Comparison of ENCODE assay signal across 17 cellular contexts in genomic region chr1:42983253-42983652, GRCh38. TPM values are rescaled to one million over a fixed set of nuclear protein-coding genes. Genes with fewer than 3 reads are reported as not detected.
A peak's percentile ranks its signal among the peaks of the same experiment; 100 is the strongest.
DNase-seq lines count a peak whose midpoint lies in the region; ATAC-seq and TF ChIP-seq lines count a peak whose summit lies in the region.
"Had no signal": no experiment of that assay in that cellular context is flagged by ENCODE, and none has a peak within 500 bp of the region (broad histone marks: within the 10 kb centered on the region; RNA-seq: fewer than 3 reads in every experiment).

No MANE protein-coding gene starts in this region.

- peaks cover 12% of the 10 kb centered on the region for H3K27me3 Mint-ChIP-seq in CD4-positive, CD25-positive, alpha-beta regulatory T cell
- no peaks in the 10 kb centered on the region for H3K27me3 Mint-ChIP-seq in effector memory CD8-positive, alpha-beta T cell
- H3K27me3 Mint-ChIP-seq in activated CD8-positive, alpha-beta memory T cell treated with anti-CD3 and anti-CD28 coated beads, Interleukin-2, amount 10 ng/mL, durations not matched to agents 7 days and 5 days: no peaks in the 10 kb centered on the region

- peak overlapping the region in 2 of 3 donors; percentile 15 to 82 for H3K27ac Mint-ChIP-seq in CD4-positive, CD25-positive, alpha-beta regulatory T cell
- peak overlapping the region; percentile 62 to 68 for H3K27ac Mint-ChIP-seq in effector memory CD8-positive, alpha-beta T cell
- H3K27ac Mint-ChIP-seq in activated CD8-positive, alpha-beta memory T cell treated with anti-CD3 and anti-CD28 coated beads, Interleukin-2, amount 10 ng/mL, durations not matched to agents 7 days and 5 days: no peak overlapping the region
- H3K27ac Mint-ChIP-seq: CD8-positive, alpha-beta T cell; H9 had no signal

- H3K4me3 Mint-ChIP-seq in CD4-positive, CD25-positive, alpha-beta regulatory T cell: no peak overlapping the region
- H3K4me3 Mint-ChIP-seq in effector memory CD8-positive, alpha-beta T cell: no peak overlapping the region
- no peak overlapping the region for H3K4me3 Mint-ChIP-seq in activated CD8-positive, alpha-beta memory T cell treated with anti-CD3 and anti-CD28 coated beads, Interleukin-2, amount 10 ng/mL, durations not matched to agents 7 days and 5 days
- H3K4me3 Mint-ChIP-seq: CD14-positive monocyte; CD8-positive, alpha-beta T cell; H9 had no signal

- no peak for ATAC-seq in CD4-positive, CD25-positive, alpha-beta regulatory T cell (ENCODE audit: low read depth in 2 of 2)
- no peak for ATAC-seq in effector memory CD8-positive, alpha-beta T cell (replicated peaks)
- no peak for ATAC-seq in activated CD8-positive, alpha-beta memory T cell treated with anti-CD3 and anti-CD28 coated beads, Interleukin-2, amount 10 ng/mL, durations not matched to agents 7 days and 5 days
- no peak for ATAC-seq in HG03342 (IDR thresholded peaks at IDR 0.05; ENCODE audit: unreplicated experiment)
- ATAC-seq: CD8-positive, alpha-beta T cell; GM12878 had no signal

- DNase-seq in A673 (ENCODE audit: low spot score) (peak; percentile 47), retina (peak; percentile 27), DMS114 treated with DMSO at 0.1 percent for 48 hours (lab: John Stamatoyannopoulos, UW; ENCODE audit: unreplicated experiment) (no peak)
- DNase-seq in CD4-positive, CD25-positive, alpha-beta regulatory T cell: no peak
- DNase-seq in effector memory CD8-positive, alpha-beta T cell: no peak
- no peak for DNase-seq in activated CD8-positive, alpha-beta memory T cell treated with anti-CD3 and anti-CD28 coated beads, Interleukin-2, amount 10 ng/mL, durations not matched to agents 7 days and 5 days
- DNase-seq: ACHN; Calu3; CD8-positive, alpha-beta T cell; DMS53; DND-41; EL; H9 had no signal

- no peaks in the 10 kb centered on the region for H3K4me1 Mint-ChIP-seq in CD4-positive, CD25-positive, alpha-beta regulatory T cell
- H3K4me1 Mint-ChIP-seq in effector memory CD8-positive, alpha-beta T cell (ENCODE audit: low read depth in 2 of 2): no peaks in the 10 kb centered on the region
- no peaks in the 10 kb centered on the region for H3K4me1 Mint-ChIP-seq in activated CD8-positive, alpha-beta memory T cell treated with anti-CD3 and anti-CD28 coated beads, Interleukin-2, amount 10 ng/mL, durations not matched to agents 7 days and 5 days

- peaks cover 12% of the 10 kb centered on the region for H3K4me1 ChIP-seq in A673 (ENCODE audit: insufficient read depth, low read length, poor library complexity, severe bottlenecking)
- H3K4me1 ChIP-seq in CD4-positive, CD25-positive, alpha-beta regulatory T cell (ENCODE audit: control insufficient read depth, insufficient read depth, low read length, poor library complexity, severe bottlenecking): no peaks in the 10 kb centered on the region

- CTCF ChIA-PET in A673 (lab: Charles Lee): no interaction called here
- CTCF ChIA-PET in activated CD8-positive, alpha-beta memory T cell treated with anti-CD3 and anti-CD28 coated beads, Interleukin-2, amount 10 ng/mL, durations not matched to agents 7 days and 5 days (lab: Charles Lee): interaction anchor here (0.8 to 1.9 kb wide), 2 partner anchors 9 to 70 kb away, joined by 3 to 4 read pairs; no protein-coding TSS in a partner anchor

- peaks cover 4% of the 10 kb centered on the region for H3K36me3 Mint-ChIP-seq in CD4-positive, CD25-positive, alpha-beta regulatory T cell
- H3K36me3 Mint-ChIP-seq in effector memory CD8-positive, alpha-beta T cell (ENCODE audit: insufficient read depth): no peaks in the 10 kb centered on the region
- H3K36me3 Mint-ChIP-seq in activated CD8-positive, alpha-beta memory T cell treated with anti-CD3 and anti-CD28 coated beads, Interleukin-2, amount 10 ng/mL, durations not matched to agents 7 days and 5 days: no peaks in the 10 kb centered on the region
- H3K36me3 Mint-ChIP-seq: CD14-positive monocyte had no signal

- H3K9me3 ChIP-seq in A673 (ENCODE audit: low read depth, low read length, poor library complexity, severe bottlenecking): no peaks in the 10 kb centered on the region
- H3K9me3 ChIP-seq in CD4-positive, CD25-positive, alpha-beta regulatory T cell (ENCODE audit: control insufficient read depth in 2 of 2, low read length in 2 of 2): no peaks in the 10 kb centered on the region
- H3K9me3 ChIP-seq: BLaER1 had no signal

- no peaks in the 10 kb centered on the region for H3K27me3 ChIP-seq in A673 (replicated peaks; ENCODE audit: insufficient read depth, low read depth, low read length, poor library complexity)
- H3K27me3 ChIP-seq in CD4-positive, CD25-positive, alpha-beta regulatory T cell (ENCODE audit: control insufficient read depth, insufficient read depth, low read length): no peaks in the 10 kb centered on the region
- H3K27me3 ChIP-seq: BLaER1 had no signal

- H3K9me3 Mint-ChIP-seq in CD4-positive, CD25-positive, alpha-beta regulatory T cell: no peaks in the 10 kb centered on the region
- no peaks in the 10 kb centered on the region for H3K9me3 Mint-ChIP-seq in effector memory CD8-positive, alpha-beta T cell
- H3K9me3 Mint-ChIP-seq in activated CD8-positive, alpha-beta memory T cell treated with anti-CD3 and anti-CD28 coated beads, Interleukin-2, amount 10 ng/mL, durations not matched to agents 7 days and 5 days (ENCODE audit: low read depth): no peaks in the 10 kb centered on the region
- H3K9me3 Mint-ChIP-seq: CD8-positive, alpha-beta T cell; H9 had no signal

- no peak overlapping the region for H3K4me3 ChIP-seq in A673 (ENCODE audit: low read depth, low read length, poor library complexity, severe bottlenecking)
- no peak overlapping the region for H3K4me3 ChIP-seq in CD4-positive, CD25-positive, alpha-beta regulatory T cell (ENCODE audit: low read depth, low read length)
- H3K4me3 ChIP-seq: BLaER1, GM12878 had no signal

- POLR2A ChIA-PET in A673 (lab: Charles Lee; ENCODE audit: low non-redundant PET): interaction anchor here (0.6 kb wide), 1 partner anchor 1903 kb away, joined by 3 read pairs; no protein-coding TSS in a partner anchor

- H3K27ac ChIP-seq in A673 (ENCODE audit: low read depth, low read length, poor library complexity, severe bottlenecking): no peak overlapping the region
- no peak overlapping the region for H3K27ac ChIP-seq in CD4-positive, CD25-positive, alpha-beta regulatory T cell (ENCODE audit: insufficient read depth, low read length, poor library complexity, severe bottlenecking)
- H3K27ac ChIP-seq: BLaER1 had no signal

- intact Hi-C loops in A673 (cut with micrococcal nuclease; ENCODE audit: unreplicated experiment): no loop called here

- no peaks in the 10 kb centered on the region for H3K36me3 ChIP-seq in A673 (ENCODE audit: insufficient read depth, low read length, poor library complexity, severe bottlenecking)
- H3K36me3 ChIP-seq in CD4-positive, CD25-positive, alpha-beta regulatory T cell (ENCODE audit: control insufficient read depth, insufficient read depth, low read length): no peaks in the 10 kb centered on the region
- H3K36me3 ChIP-seq: BLaER1 had no signal

- no TSS peak for BruUV-seq in A673 (replicated peaks; lab: Mats Ljungman, UMichigan)

- no peak for TF ChIP-seq CTCF in A673 (conservative IDR thresholded peaks at IDR 0.05; ENCODE audit: low read depth, low read length)

RNA-seq across cellular contexts. Expression of gene SLC2A1, which starts 24.6 kb away (rescaled TPM):
- 36.7 and 43.2 TPM in 2 replicates for total RNA-seq in A673 (2021)
- 60.2 TPM for total RNA-seq in CD4-positive, CD25-positive, alpha-beta regulatory T cell
- 10 to 100 TPM; 22.0 to 25.5 (median 23.6) TPM for polyA plus RNA-seq in CD4-positive, CD25-positive, alpha-beta regulatory T cell
- total RNA-seq in activated CD8-positive, alpha-beta memory T cell treated with anti-CD3 and anti-CD28 coated beads, Interleukin-2, amount 10 ng/mL, durations not matched to agents 7 days and 5 days: 100 to 1,000 TPM; 113 to 140 TPM

Comparison
In these comparisons a context has a peak if more than half of its experiments do, and no peak if none do; other contexts are left out.
1. DNase-seq: peak in A673 (single experiment) and retina (single experiment); none in CD4-positive, CD25-positive, alpha-beta regulatory T cell (0 of 3), effector memory CD8-positive, alpha-beta T cell (0 of 3), DMS114 treated with DMSO at 0.1 percent for 48 hours (single experiment) and activated CD8-positive, alpha-beta memory T cell treated with anti-CD3 and anti-CD28 coated beads, Interleukin-2, amount 10 ng/mL, durations not matched to agents 7 days and 5 days (single experiment).